32 cellular contexts compared by ENCODE assay signal in the genomic region with DNA sequence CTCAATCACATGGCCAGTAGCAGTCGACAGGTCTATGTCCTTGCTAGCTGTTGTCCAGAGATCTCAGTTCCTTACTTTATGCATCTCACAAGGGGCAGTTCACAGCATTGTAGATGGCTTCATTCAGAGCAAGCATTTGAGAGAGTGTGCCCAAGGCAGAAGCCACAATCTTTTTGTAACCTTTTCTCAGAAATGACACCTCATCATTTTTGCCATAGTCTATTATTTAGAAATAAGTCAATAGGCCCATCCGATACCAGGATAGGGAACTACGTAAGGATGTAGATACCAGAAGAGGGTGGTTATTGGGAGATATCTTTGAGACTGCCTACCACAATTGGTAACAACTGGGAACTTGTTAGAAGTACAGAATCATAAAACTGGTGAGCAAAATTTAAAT. TPM values are rescaled to one million over a fixed set of nuclear protein-coding genes. Genes with fewer than 3 reads are reported as not detected.
A peak's percentile ranks its signal among the peaks of the same experiment; 100 is the strongest.
DNase-seq lines count a peak whose midpoint lies in the region; ATAC-seq, FAIRE-seq and TF ChIP-seq lines count a peak whose summit lies in the region.
"Had no signal": no experiment of that assay in that cellular context is flagged by ENCODE, and none has a peak within 500 bp of the region (broad histone marks: within the 10 kb centered on the region; RNA-seq: fewer than 3 reads in every experiment).

No MANE protein-coding gene starts in this region.

- in situ Hi-C loops in HepG2 (cut with HindIII; ENCODE audit: extremely low pct_ligation_motif_present, low pct_unique_long_range_greater_than_20kb) = no loop called here

- no peak overlapping the region for H3K4me3 ChIP-seq in A549
- no peak overlapping the region for H3K4me3 ChIP-seq in body of pancreas
- H3K4me3 ChIP-seq in HepG2 (replicated peaks in 1 of 3; ENCODE audit: insufficient read depth in 1 of 3, low read depth in 2 of 3, low read length in 3 of 3) = no peak overlapping the region
- H3K4me3 ChIP-seq in rectal smooth muscle tissue (ENCODE audit: low read length) = no peak overlapping the region
- H3K4me3 ChIP-seq in foreskin fibroblast (ENCODE audit: low read depth in 1 of 2, low read length in 2 of 2) = no peak overlapping the region
- H3K4me3 ChIP-seq: MG63, neural progenitor cell, Peyer's patch, thyroid gland had no signal

- peaks cover 11% of the 10 kb centered on the region for H3K79me2 ChIP-seq in HepG2 (ENCODE audit: insufficient read depth, low read length)

- H3K4me1 ChIP-seq in A549 (peaks cover 55% of the 10 kb centered on the region), body of pancreas (peaks cover 36% of the 10 kb centered on the region), HepG2 (ENCODE audit: insufficient read depth, low read length) (peaks cover 49% of the 10 kb centered on the region), rectal smooth muscle tissue (ENCODE audit: control insufficient read depth, insufficient read depth, low read length) (peaks cover 36% of the 10 kb centered on the region)
- H3K4me1 ChIP-seq: thyroid gland had no signal

- no peak overlapping the region for H2AFZ ChIP-seq in HepG2 (ENCODE audit: low read length)
- H2AFZ ChIP-seq: neural progenitor cell had no signal

- POLR2A ChIA-PET in A549 (lab: Yijun Ruan, JAX) = no interaction called here
- POLR2A ChIA-PET in HepG2 (lab: Yijun Ruan, JAX) = interaction anchor here (4.2 kb wide), 1 partner anchor 36 kb away, joined by 21 read pairs; a partner anchor contains a TSS

- no peak overlapping the region for H3K9ac ChIP-seq in HepG2 (ENCODE audit: insufficient read depth, low read depth, low read length)
- H3K9ac ChIP-seq in rectal smooth muscle tissue (ENCODE audit: low read length) = no peak overlapping the region
- H3K9ac ChIP-seq: neural progenitor cell had no signal

- H3K4me2 ChIP-seq in A549 (peak overlapping the region; percentile 83; the same call in 1 of the 3 replicates), HepG2 (ENCODE audit: low read depth, low read length) (no peak overlapping the region)
- H3K4me2 ChIP-seq: neural progenitor cell had no signal

- H3K9me3 ChIP-seq in A549 (peaks cover 12% of the 10 kb centered on the region), body of pancreas (no peaks in the 10 kb centered on the region), HepG2 (ENCODE audit: low read length) (no peaks in the 10 kb centered on the region)
- H3K9me3 ChIP-seq: Peyer's patch, thyroid gland had no signal

- H3K36me3 ChIP-seq in body of pancreas (replicated peaks in 1 of 2; ENCODE audit: insufficient read depth in 1 of 2, low read depth in 2 of 2) (no peaks in the 10 kb centered on the region), HepG2 (replicated peaks in 1 of 2; ENCODE audit: control insufficient read depth in 1 of 2, insufficient read depth in 2 of 2, low read length in 2 of 2) (no peaks in the 10 kb centered on the region), rectal smooth muscle tissue (ENCODE audit: control insufficient read depth, insufficient read depth, low read length) (no peaks in the 10 kb centered on the region)
- H3K36me3 ChIP-seq: neural progenitor cell, Peyer's patch, thyroid gland had no signal

- TF ChIP-seq POLR2A in A549 (IDR thresholded peaks at IDR 0.05; ENCODE audit: low read length) (no peak), body of pancreas (IDR thresholded peaks at IDR 0.05) (no peak), HepG2 (IDR thresholded peaks at IDR 0.05; ENCODE audit: insufficient read depth in 1 of 2, low read depth in 2 of 2, low read length in 2 of 2) (no peak)

- CTCF ChIA-PET in A549 (lab: Yijun Ruan, JAX) (interaction anchor here (0.7 to 0.9 kb wide), 2 partner anchors 27 to 36 kb away, joined by 4 to 5 read pairs; no protein-coding TSS in a partner anchor), HepG2 (lab: Yijun Ruan, JAX; ENCODE audit: low intra/inter-chr PET ratio, low total read pairs) (no interaction called here)

- TF ChIP-seq CTCF in A549 (IDR thresholded peaks at IDR 0.05) = no peak
- no peak for TF ChIP-seq CTCF in body of pancreas (IDR thresholded peaks at IDR 0.05)
- TF ChIP-seq CTCF in HepG2 (CRISPR knock-in tag; IDR thresholded peaks at IDR 0.05) = no peak
- TF ChIP-seq CTCF in foreskin fibroblast (IDR thresholded peaks at IDR 0.05; ENCODE audit: low read depth, low read length) = no peak

- FAIRE-seq in A549 (lab: Jason Lieb, UNC) = no peak
- no peak for FAIRE-seq in HepG2 (lab: Jason Lieb, UNC)

- TF ChIP-seq RAD21 in A549 (conservative IDR thresholded peaks at IDR 0.05 in 1 of 2, IDR thresholded peaks at IDR 0.05 in 1 of 2) (no peak), HepG2 (CRISPR knock-in tag; IDR thresholded peaks at IDR 0.05) (no peak)

- no peaks in the 10 kb centered on the region for H4K20me1 ChIP-seq in HepG2 (ENCODE audit: insufficient read depth, low read length)

- BruUV-seq in HepG2 (replicated peaks; lab: Mats Ljungman, UMichigan) = no TSS peak

- H3K27ac ChIP-seq in A549 (peak overlapping the region; percentile 80 to 94), body of pancreas (peak overlapping the region in 3 of 4 donors; percentile 50 to 89 (median 76)), HepG2 (ENCODE audit: extremely low read length, insufficient read depth, low read length) (no peak overlapping the region), rectal smooth muscle tissue (ENCODE audit: low read depth, low read length) (peak overlapping the region; percentile 11)
- H3K27ac ChIP-seq: neural progenitor cell, Peyer's patch, thyroid gland had no signal

- intact Hi-C loops in body of pancreas (cut with DNase I) (no loop called here), HepG2 (cut with micrococcal nuclease; ENCODE audit: unreplicated experiment) (no loop called here)

- WGBS in A549 (ENCODE audit: missing lambda C conversion rate) = 94% methylated on average over 3 of the region's 3 CpGs
- WGBS in body of pancreas, 2 donors = 89 to 96% methylated on average over 2 to 3 of the region's 3 CpGs
- WGBS in HepG2 (ENCODE audit: low lambda C conversion rate) = 99% methylated on average over 2 of the region's 3 CpGs

- ATAC-seq in A549 (no peak), body of pancreas (no peak), HepG2 (no peak), HG03571 (IDR thresholded peaks at IDR 0.05; ENCODE audit: unreplicated experiment) (no peak)
- ATAC-seq: activated T-cell treated with anti-CD3 and anti-CD28 coated beads, Interleukin-2, amount 50 U/mL, for 72 hours; left colon; right cardiac atrium; stimulated activated naive CD8-positive, alpha-beta T cell treated with anti-CD3 and anti-CD28 coated beads, Interleukin-15, amount 100 ng/mL, for 72 hours had no signal

- H3K27me3 ChIP-seq in body of pancreas (no peaks in the 10 kb centered on the region), HepG2 (ENCODE audit: control insufficient read depth in 1 of 2, insufficient read depth in 2 of 2, low read length in 2 of 2) (no peaks in the 10 kb centered on the region), rectal smooth muscle tissue (ENCODE audit: control insufficient read depth, insufficient read depth, low read length) (no peaks in the 10 kb centered on the region)
- H3K27me3 ChIP-seq: MG63, neural progenitor cell, Peyer's patch, thyroid gland had no signal

- no peak for TF ChIP-seq EP300 in A549 (IDR thresholded peaks at IDR 0.05)
- TF ChIP-seq EP300 in HepG2 (IDR thresholded peaks at IDR 0.05; ENCODE audit: low read depth in 2 of 2, low read length in 2 of 2) = no peak
- no peak for TF ChIP-seq EP300 in HepG2 (CRISPR knock-in tag; IDR thresholded peaks at IDR 0.05; ENCODE audit: borderline replicate concordance)

- DNase-seq in A549 (ENCODE audit: low read depth in 1 of 2, low spot score in 1 of 2) = no peak
- no peak for DNase-seq in body of pancreas
- DNase-seq in HepG2 (ENCODE audit: low spot score) = no peak
- DNase-seq in foreskin fibroblast = no peak
- DNase-seq in activated CD4-positive, alpha-beta T cell treated with anti-CD3 and anti-CD28 coated beads, Interleukin-2, amount 50 U/mL, for 4 hours = no peak
- DNase-seq in NCI-H2081 (lab: John Stamatoyannopoulos, UW) = no peak
- DNase-seq: 8988T; activated CD4-positive, alpha-beta T cell treated with anti-CD3 and anti-CD28 coated beads, Interleukin-2, amount 50 U/mL, for 48 hours; activated naive CD4-positive, alpha-beta T cell; activated T-cell treated with anti-CD3 and anti-CD28 coated beads, Interleukin-2, amount 50 U/mL, for 72 hours; DMS79 treated with DMSO at 0.1 percent for 48 hours; GDM1; immature natural killer cell; KG1; left colon; MG63; NCI-H1105 treated with DMSO at 0.1 percent for 48 hours; NCI-H2081 treated with DMSO at 0.1 percent for 48 hours; NCI-H748 treated with DMSO at 0.1 percent for 48 hours; Peyer's patch; posterior cingulate gyrus; right cardiac atrium; SHP77 treated with DMSO at 0.1 percent for 48 hours; stimulated activated CD4-positive, alpha-beta T cell treated with anti-CD3 and anti-CD28 coated beads, Interleukin-12 subunit alpha, Interleukin-12 subunit beta, amount 100 ng/mL, for 4 hours; stimulated activated CD4-positive, alpha-beta T cell treated with anti-CD3 and anti-CD28 coated beads, Interleukin-2, amount 100 ng/mL, for 48 hours; stimulated activated naive CD8-positive, alpha-beta T cell treated with anti-CD3 and anti-CD28 coated beads, Interleukin-15, amount 100 ng/mL, for 72 hours; T-helper 2 cell; thyroid gland had no signal

RNA-seq across cellular contexts. Expression of a gene that starts 37.1 kb away (rescaled TPM):
- polyA plus RNA-seq in A549 (2011; rRNA removed) = 52.4 and 61.4 TPM in 2 replicates
- 14.5 and 16.9 TPM in 2 replicates for polyA plus RNA-seq in A549 (2012; cell fraction: cytosol; rRNA removed)
- 23.0 and 32.1 TPM in 2 replicates for polyA plus RNA-seq in A549 (2012; cell fraction: nucleus; rRNA removed)
- polyA plus RNA-seq in A549 (2017; fragmentation: RNase III; extraction: RNeasy Plus Mini Kit Qiagen cat#74134 plus additional on column Dnase treatment) = 15.6 to 24.4 TPM (median 23.9 TPM) in 3 replicates
- 70.0 and 83.0 TPM in 2 replicates for polyA minus RNA-seq in A549 (2011; rRNA and poly(A)+ RNA removed)
- 10 to 100 TPM; 12.2 to 20.2 TPM for total RNA-seq in body of pancreas
- total RNA-seq in HepG2 (2016; rRNA removed; fragmentation: Illumina TruSeq; extraction: Trizol) = 6.5 and 6.7 TPM in 2 replicates
- total RNA-seq in HepG2 (2016; cell fraction: cytosol; rRNA removed; fragmentation: Illumina TruSeq; extraction: Trizol; ENCODE audit: low read depth) = 1.7 and 2.1 TPM in 2 replicates
- total RNA-seq in HepG2 (2016; cell fraction: insoluble cytoplasmic fraction; rRNA removed; fragmentation: Illumina TruSeq; extraction: Trizol) = 6.2 and 7.1 TPM in 2 replicates
- 4.6 and 5.0 TPM in 2 replicates for total RNA-seq in HepG2 (2016; cell fraction: membrane; rRNA removed; fragmentation: Illumina TruSeq; extraction: Trizol)
- 10.9 and 12.5 TPM in 2 replicates for total RNA-seq in HepG2 (2016; cell fraction: nucleus; rRNA removed; fragmentation: Illumina TruSeq; extraction: Trizol)
- 16.6 and 20.6 TPM in 2 replicates for polyA plus RNA-seq in HepG2 (2011; rRNA removed)
- polyA plus RNA-seq in HepG2 (2011; cell fraction: cytosol; rRNA removed) = 13.0 and 19.1 TPM in 2 replicates
- 15.2 and 19.1 TPM in 2 replicates for polyA plus RNA-seq in HepG2 (2011; cell fraction: nucleus; rRNA removed)
- 18.4 and 22.0 TPM in 2 replicates for polyA plus RNA-seq in HepG2 (2012)
- polyA plus RNA-seq in HepG2 (2016; cell fraction: cytosol; fragmentation: Illumina TruSeq; extraction: Trizol; ENCODE audit: low read depth) = 1.7 and 2.0 TPM in 2 replicates
- polyA plus RNA-seq in HepG2 (2016; cell fraction: insoluble cytoplasmic fraction; fragmentation: Illumina TruSeq; extraction: Trizol; ENCODE audit: low read depth) = 8.2 and 9.1 TPM in 2 replicates
- polyA plus RNA-seq in HepG2 (2016; cell fraction: membrane; fragmentation: Illumina TruSeq; extraction: Trizol; ENCODE audit: low read depth) = 3.9 and 4.5 TPM in 2 replicates
- 9.3 and 12.2 TPM in 2 replicates for polyA plus RNA-seq in HepG2 (2016; cell fraction: nucleus; fragmentation: Illumina TruSeq; extraction: Trizol; ENCODE audit: insufficient read depth, low read depth)
- 9.5 and 19.8 TPM in 2 replicates for polyA minus RNA-seq in HepG2 (2011; rRNA and poly(A)+ RNA removed; ENCODE audit: low replicate concordance)
- 10.3 TPM in 2 replicates for polyA minus RNA-seq in HepG2 (2011; cell fraction: cytosol; rRNA and poly(A)+ RNA removed)
- polyA minus RNA-seq in HepG2 (2011; cell fraction: nucleus; rRNA and poly(A)+ RNA removed) = 44.4 and 63.9 TPM in 2 replicates
- total RNA-seq: activated T-cell treated with anti-CD3 and anti-CD28 coated beads, Interleukin-2, amount 50 U/mL, for 72 hours had no signal
- polyA plus RNA-seq: CD14-positive monocyte, immature natural killer cell had no signal
